8 cellular contexts compared by ENCODE assay signal in genomic region chr5:126780165-126780827, GRCh38. TPM values are rescaled to one million over a fixed set of nuclear protein-coding genes. Genes with fewer than 3 reads are reported as not detected.
DNase-seq lines count a peak whose midpoint lies in the region; ATAC-seq and TF ChIP-seq lines count a peak whose summit lies in the region.

No MANE protein-coding gene starts in this region.

- peak; percentile 82 for TF ChIP-seq CTCF in C4-2B (conservative IDR thresholded peaks at IDR 0.05)
- peak; percentile 78 for TF ChIP-seq CTCF in osteoblast (IDR thresholded peaks at IDR 0.05; ENCODE audit: extremely low read depth, low read depth, low read length)

- H4K20me1 ChIP-seq in GM23248 (ENCODE audit: insufficient read depth) (no peaks in the 10 kb centered on the region), osteoblast (ENCODE audit: insufficient read depth, low read length) (no peaks in the 10 kb centered on the region)

- H3K27ac Mint-ChIP-seq in activated T-cell treated with anti-CD3 and anti-CD28 coated beads, Interleukin-2, amount 50 U/mL, for 24 hours = peak overlapping the region; percentile 98

- peaks cover 55% of the 10 kb centered on the region for H3K36me3 Mint-ChIP-seq in activated T-cell treated with anti-CD3 and anti-CD28 coated beads, Interleukin-2, amount 50 U/mL, for 24 hours (ENCODE audit: low read depth)

- H3K4me3 Mint-ChIP-seq in activated T-cell treated with anti-CD3 and anti-CD28 coated beads, Interleukin-2, amount 50 U/mL, for 24 hours = peak overlapping the region; percentile 95

- 12 to 14% methylated on average over 7 of the region's 7 CpGs for WGBS in GM23248 (ENCODE audit: low coverage in 1 of 2, low lambda C conversion rate in 2 of 2, missing lambda C conversion rate in 2 of 2), 2 experiments

- H3K79me2 ChIP-seq in GM23248 (ENCODE audit: insufficient read depth) = peaks cover 70% of the 10 kb centered on the region
- peaks cover 74% of the 10 kb centered on the region for H3K79me2 ChIP-seq in osteoblast (ENCODE audit: insufficient read depth, low read length)

- H3K4me3 ChIP-seq in GM23248 = peak overlapping the region; percentile 86
- H3K4me3 ChIP-seq in osteoblast (ENCODE audit: insufficient read depth, low read length) = peak overlapping the region; percentile 23

- DNase-seq in GM23248 (peak; percentile 90), NCI-H526 (lab: John Stamatoyannopoulos, UW) (peak; percentile 31 to 58), fibroblast of gingiva (ENCODE audit: low read depth) (peak; percentile 77), osteoblast (ENCODE audit: insufficient read length, low spot score, missing footprints) (peak; percentile 94), DMS153 treated with DMSO at 0.1 percent for 48 hours (lab: John Stamatoyannopoulos, UW; ENCODE audit: unreplicated experiment) (no peak)
- no peak for DNase-seq in activated T-cell treated with anti-CD3 and anti-CD28 coated beads, Interleukin-2, amount 50 U/mL, for 24 hours

- H2AFZ ChIP-seq in GM23248 = peak overlapping the region; percentile 96
- H2AFZ ChIP-seq in osteoblast (ENCODE audit: low read length) = peak overlapping the region; percentile 74

- no peaks in the 10 kb centered on the region for H3K36me3 ChIP-seq in GM23248 (ENCODE audit: low read depth)
- no peaks in the 10 kb centered on the region for H3K36me3 ChIP-seq in osteoblast (ENCODE audit: insufficient read depth, low read length)

- H3F3A ChIP-seq in GM23248 (ENCODE audit: insufficient read depth) = peaks cover 17% of the 10 kb centered on the region

- no peaks in the 10 kb centered on the region for H3K9me3 Mint-ChIP-seq in activated T-cell treated with anti-CD3 and anti-CD28 coated beads, Interleukin-2, amount 50 U/mL, for 24 hours

- in situ Hi-C loops in GM23248 (cut with MboI) = loop anchor here (25.0 kb wide), 1 partner anchor 443 kb away; no protein-coding TSS in a partner anchor

- no peaks in the 10 kb centered on the region for H3K9me2 ChIP-seq in GM23248 (ENCODE audit: insufficient read depth)

- H3K27me3 Mint-ChIP-seq in activated T-cell treated with anti-CD3 and anti-CD28 coated beads, Interleukin-2, amount 50 U/mL, for 24 hours = no peaks in the 10 kb centered on the region

- H3K4me1 ChIP-seq in GM23248 (ENCODE audit: insufficient read depth) = peaks cover 9% of the 10 kb centered on the region
- peaks cover 23% of the 10 kb centered on the region for H3K4me1 ChIP-seq in osteoblast (ENCODE audit: insufficient read depth, low read length)

- no peak for ATAC-seq in HG03457 (IDR thresholded peaks at IDR 0.05; ENCODE audit: unreplicated experiment)

- H3K27me3 ChIP-seq in GM23248 (replicated peaks; ENCODE audit: insufficient read depth) (no peaks in the 10 kb centered on the region), osteoblast (ENCODE audit: insufficient read depth, low read length) (no peaks in the 10 kb centered on the region)

- H3K27ac ChIP-seq in C4-2B (peak overlapping the region; percentile 6; the same call in 1 of the 2 replicates), GM23248 (no peak overlapping the region), osteoblast (ENCODE audit: low read depth, low read length) (no peak overlapping the region)

- H3K9ac ChIP-seq in GM23248 = 0 out of 2 replicates have a peak overlapping the region, but pooled peaks have one; percentile 4

- H3K4me2 ChIP-seq in GM23248 (ENCODE audit: unreplicated experiment) (peak overlapping the region; percentile 90), osteoblast (ENCODE audit: insufficient read depth, low read length) (peak overlapping the region; percentile 60)

- peaks cover 43% of the 10 kb centered on the region for H3K4me1 Mint-ChIP-seq in activated T-cell treated with anti-CD3 and anti-CD28 coated beads, Interleukin-2, amount 50 U/mL, for 24 hours (ENCODE audit: low read depth)

- no peaks in the 10 kb centered on the region for H3K9me3 ChIP-seq in GM23248 (ENCODE audit: low read depth)
- H3K9me3 ChIP-seq in osteoblast (ENCODE audit: low read depth, low read length) = no peaks in the 10 kb centered on the region

RNA-seq across cellular contexts. Expression of gene LMNB1, which starts 3.4 kb away (rescaled TPM):
- 27.3 and 44.1 TPM in 2 replicates for total RNA-seq in GM23248 (2014; rRNA removed; shearing (Covaris generic))
- polyA plus RNA-seq in GM23248 (2016; fragmentation: Nextera tagmentation; extraction: Ambion mirVana) = 2.9 and 4.3 TPM in 2 replicates
- 7.2 and 7.7 TPM in 2 replicates for total RNA-seq in osteoblast

Comparison
In these comparisons a context has a peak if more than half of its experiments do, and no peak if none do; other contexts are left out.
1. DNase-seq: peak in GM23248 (single experiment), NCI-H526 (2 of 2), fibroblast of gingiva (single experiment) and osteoblast (single experiment); none in activated T-cell treated with anti-CD3 and anti-CD28 coated beads, Interleukin-2, amount 50 U/mL, for 24 hours (single experiment) and DMS153 treated with DMSO at 0.1 percent for 48 hours (single experiment).